In the genomic region with DNA sequence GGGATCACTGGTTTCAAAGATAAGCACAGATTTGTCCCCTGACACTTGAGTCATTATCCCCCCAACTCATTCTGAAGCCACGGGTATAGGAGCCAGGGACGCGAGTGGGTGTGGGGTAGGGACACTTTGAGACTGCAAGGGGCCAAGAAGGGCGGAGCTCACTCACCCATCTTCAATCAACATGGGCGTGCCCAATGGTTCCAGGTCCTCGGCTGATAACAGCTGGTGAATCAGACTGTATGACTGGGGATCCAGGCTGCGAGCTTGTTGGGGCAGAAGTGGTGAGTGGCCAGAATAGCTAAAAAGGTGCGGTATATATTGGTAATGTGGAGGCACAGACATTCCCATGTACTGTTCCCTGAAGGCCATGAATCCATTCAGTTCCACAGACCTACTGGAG, we compare ENCODE assay signal across 19 cellular contexts. TPM values are rescaled to one million over a fixed set of nuclear protein-coding genes. Genes with fewer than 3 reads are reported as not detected.
DNase-seq lines count a peak whose midpoint lies in the region; ATAC-seq, FAIRE-seq and TF ChIP-seq lines count a peak whose summit lies in the region.
"Had no signal": no experiment of that assay in that cellular context is flagged by ENCODE, and none has a peak within 500 bp of the region (broad histone marks: within the 10 kb centered on the region; RNA-seq: fewer than 3 reads in every experiment).

No MANE protein-coding gene starts in this region.

- no peak overlapping the region for H3K9ac ChIP-seq in Karpas-422 (ENCODE audit: low read length)

- H3K9me3 ChIP-seq in Karpas-422 (ENCODE audit: low read length) (no peaks in the 10 kb centered on the region), transverse colon (no peaks in the 10 kb centered on the region), ovary (no peaks in the 10 kb centered on the region)
- H3K9me3 ChIP-seq: BE2C had no signal

- no peaks in the 10 kb centered on the region for H4K20me1 ChIP-seq in Karpas-422 (ENCODE audit: insufficient read depth, low read depth, low read length)

- no peak for TF ChIP-seq CTCF in bronchial epithelial cell (IDR thresholded peaks at IDR 0.05; ENCODE audit: insufficient read depth, low read length, severe bottlenecking)
- TF ChIP-seq CTCF in transverse colon (IDR thresholded peaks at IDR 0.05): no peak
- no peak for TF ChIP-seq CTCF in ovary (IDR thresholded peaks at IDR 0.05)

- H3K36me3 ChIP-seq in Karpas-422 (ENCODE audit: insufficient read depth, low read length): no peaks in the 10 kb centered on the region
- no peaks in the 10 kb centered on the region for H3K36me3 ChIP-seq in bronchial epithelial cell (ENCODE audit: control insufficient read depth, insufficient read depth, low read length)
- no peaks in the 10 kb centered on the region for H3K36me3 ChIP-seq in transverse colon
- H3K36me3 ChIP-seq in ovary: no peaks in the 10 kb centered on the region
- H3K36me3 ChIP-seq: BE2C had no signal

- H3K27ac ChIP-seq in Karpas-422 (ENCODE audit: low read length) (no peak overlapping the region), transverse colon (no peak overlapping the region), ovary (no peak overlapping the region)

- H3K4me2 ChIP-seq in Karpas-422 (ENCODE audit: low read depth, low read length, poor library complexity, severe bottlenecking): no peak overlapping the region

- intact Hi-C loops in left colon (cut with DNase I, micrococcal nuclease): no loop called here
- intact Hi-C loops in transverse colon (cut with DNase I; ENCODE audit: low total_unique reads): loop anchor here (2.0 kb wide), 1 partner anchor 119 kb away; no protein-coding TSS in a partner anchor
- intact Hi-C loops in ovary (cut with DNase I): loop anchor here in 3 of 4 donors (2.0 to 5.0 kb wide), 3 partner anchors 116 to 121 kb away; a partner anchor contains a TSS

- H3K27me3 ChIP-seq in Karpas-422 (ENCODE audit: low read length) (no peaks in the 10 kb centered on the region), bronchial epithelial cell (ENCODE audit: control insufficient read depth, insufficient read depth, low read length) (no peaks in the 10 kb centered on the region), transverse colon (no peaks in the 10 kb centered on the region), ovary (no peaks in the 10 kb centered on the region)
- H3K27me3 ChIP-seq: BE2C had no signal

- in situ Hi-C loops in transverse colon (cut with MboI; ENCODE audit: low pct_ligation_motif_present in 1 of 4, low pct_unique_long_range_greater_than_20kb in 1 of 4, low sequenced_read_pairs in 3 of 4): loop anchor here in 2 of 4 donors (10.0 kb wide), 2 partner anchors 113 to 123 kb away; a partner anchor contains a TSS

- H3K4me3 ChIP-seq in Karpas-422 (ENCODE audit: low read length) (no peak overlapping the region), bronchial epithelial cell (ENCODE audit: low read depth, low read length) (no peak overlapping the region), transverse colon (no peak overlapping the region), ovary (no peak overlapping the region)

- DNase-seq in Karpas-422: peak; percentile 29
- peak; percentile 63 for DNase-seq in bronchial epithelial cell (ENCODE audit: low read depth)
- DNase-seq in left colon: peak in 1 of 2 donors; percentile 22
- DNase-seq in transverse colon: peak; percentile 30
- DNase-seq in GM19238 (ENCODE audit: insufficient read length, low spot score): no peak
- DNase-seq in DMS153 (lab: John Stamatoyannopoulos, UW): no peak
- no peak for DNase-seq in ovary
- DNase-seq: BE2C; C1 segment of cervical spinal cord; CD4-positive, CD25-positive, alpha-beta regulatory T cell; CD8-positive, alpha-beta memory T cell; COR-L47; DMS 273 treated with DMSO at 0.1 percent for 48 hours; DMS79; GDM1; H9 had no signal

- no peak for FAIRE-seq in bronchial epithelial cell (lab: Jason Lieb, UNC)
- FAIRE-seq: H1 had no signal

- no peaks in the 10 kb centered on the region for H3K9me2 ChIP-seq in Karpas-422 (replicated peaks; ENCODE audit: insufficient read depth, low read length)

- TF ChIP-seq POLR2A in transverse colon (IDR thresholded peaks at IDR 0.05) (no peak), ovary (IDR thresholded peaks at IDR 0.05) (no peak)

- H3K4me1 ChIP-seq in Karpas-422 (ENCODE audit: low read length) (no peaks in the 10 kb centered on the region), transverse colon (no peaks in the 10 kb centered on the region), ovary (ENCODE audit: insufficient read depth) (no peaks in the 10 kb centered on the region)
- H3K4me1 ChIP-seq: BE2C had no signal

- TF ChIP-seq EP300 in transverse colon (IDR thresholded peaks at IDR 0.05; ENCODE audit: low read depth): no peak
- no peak for TF ChIP-seq EP300 in ovary (IDR thresholded peaks at IDR 0.05)

- no peaks in the 10 kb centered on the region for H3K79me2 ChIP-seq in Karpas-422 (ENCODE audit: low read length)

- no peak overlapping the region for H2AFZ ChIP-seq in Karpas-422 (ENCODE audit: low read length)

- 51 to 86% methylated on average over 2 to 8 of the region's 8 CpGs for WGBS in transverse colon (ENCODE audit: low coverage in 1 of 2), 2 donors
- 93 to 95% (median 94%) methylated on average over 8 of the region's 8 CpGs for WGBS in ovary, 3 donors

- peak; percentile 87 for ATAC-seq in left colon

RNA-seq across cellular contexts. Expression of a gene that starts 30.7 kb away (rescaled TPM):
- total RNA-seq in Karpas-422 (2014; rRNA removed; shearing (Covaris generic); ENCODE audit: low replicate concordance): not detected in 2 replicates
- total RNA-seq in bronchial epithelial cell (not detected in 2 replicates), left colon (not detected), transverse colon (not detected), ovary (10 to 100 TPM; 14.7 to 73.6 (median 50.6) TPM)
- polyA plus RNA-seq in ovary: 10 to 100 TPM; 31.8 to 45.2 TPM
- total RNA-seq: A172; CD4-positive, CD25-positive, alpha-beta regulatory T cell; CD8-positive, alpha-beta memory T cell; Daoy had no signal
- polyA plus RNA-seq: CD4-positive, CD25-positive, alpha-beta regulatory T cell; CD8-positive, alpha-beta memory T cell had no signal

Comparison
In these comparisons a context has a peak if more than half of its experiments do, and no peak if none do; other contexts are left out.
1. DNase-seq: peak in Karpas-422 (single experiment), bronchial epithelial cell (single experiment) and transverse colon (single experiment); none in GM19238 (single experiment), DMS153 (single experiment) and ovary (0 of 5).
2. RNA of a gene that starts 30.7 kb away (total RNA-seq): 14.7 to 73.6 TPM in ovary; not detected in Karpas-422, not detected in bronchial epithelial cell, not detected in left colon and not detected in transverse colon; every median in the first group is over 10 times any median in the second.
3. intact Hi-C loops: an anchor here in transverse colon (2.0 kb wide) and ovary (2.0 to 5.0 kb wide); none called in left colon.